In the genomic region with DNA sequence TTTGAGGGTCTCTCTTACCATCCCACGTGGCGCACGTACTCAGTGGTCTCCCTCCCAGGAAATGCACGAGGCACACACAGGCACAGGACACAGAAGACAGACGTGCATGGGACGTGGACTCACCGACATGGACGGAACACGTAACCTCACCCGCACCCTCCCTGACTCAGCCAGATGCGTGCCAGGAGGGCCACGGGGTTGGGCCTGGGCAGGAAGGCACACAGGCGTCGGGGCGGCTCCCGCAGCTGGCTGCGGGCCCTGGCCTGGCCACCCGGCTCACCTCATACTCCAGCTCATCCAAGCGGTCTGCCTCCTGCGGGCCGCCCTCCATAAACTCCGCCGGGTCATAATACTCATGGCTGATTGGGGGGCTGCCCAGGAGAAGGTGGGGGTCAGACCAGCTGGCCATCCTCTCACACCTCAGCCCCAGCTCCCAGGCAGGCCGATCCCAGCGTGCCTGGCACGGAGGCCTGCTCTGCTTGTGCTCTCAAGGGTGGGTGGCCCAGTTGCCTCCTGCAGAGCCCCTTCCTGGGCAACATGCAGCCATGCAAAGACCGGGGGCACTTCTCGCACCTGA, we compare ENCODE assay signal across 1 cellular context.
A peak's percentile ranks its signal among the peaks of the same experiment; 100 is the strongest.
TF ChIP-seq lines count a peak whose summit lies in the region.

No MANE protein-coding gene starts in this region.

TF ChIP-seq in HepG2, 621 proteins besides CTCF, POLR2A, EP300 and RAD21:
- TF ChIP-seq, protein P1, sequence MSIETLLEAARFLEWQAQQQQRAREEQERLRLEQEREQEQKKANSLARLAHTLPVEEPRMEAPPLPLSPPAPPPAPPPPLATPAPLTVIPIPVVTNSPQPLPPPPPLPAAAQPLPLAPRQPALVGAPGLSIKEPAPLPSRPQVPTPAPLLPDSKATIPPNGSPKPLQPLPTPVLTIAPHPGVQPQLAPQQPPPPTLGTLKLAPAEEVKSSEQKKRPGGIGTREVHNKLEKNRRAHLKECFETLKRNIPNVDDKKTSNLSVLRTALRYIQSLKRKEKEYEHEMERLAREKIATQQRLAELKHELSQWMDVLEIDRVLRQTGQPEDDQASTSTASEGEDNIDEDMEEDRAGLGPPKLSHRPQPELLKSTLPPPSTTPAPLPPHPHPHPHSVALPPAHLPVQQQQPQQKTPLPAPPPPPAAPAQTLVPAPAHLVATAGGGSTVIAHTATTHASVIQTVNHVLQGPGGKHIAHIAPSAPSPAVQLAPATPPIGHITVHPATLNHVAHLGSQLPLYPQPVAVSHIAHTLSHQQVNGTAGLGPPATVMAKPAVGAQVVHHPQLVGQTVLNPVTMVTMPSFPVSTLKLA (IDR thresholded peaks at IDR 0.05) = peak; percentile 37
- TF ChIP-seq PRMT3 (CRISPR knock-in tag; IDR thresholded peaks at IDR 0.05; ENCODE audit: borderline replicate concordance, low read depth) = no peak
- TF ChIP-seq RBM22 (optimal IDR thresholded peaks at IDR 0.05; ENCODE audit: low read length) = no peak
- TF ChIP-seq, protein P2, sequence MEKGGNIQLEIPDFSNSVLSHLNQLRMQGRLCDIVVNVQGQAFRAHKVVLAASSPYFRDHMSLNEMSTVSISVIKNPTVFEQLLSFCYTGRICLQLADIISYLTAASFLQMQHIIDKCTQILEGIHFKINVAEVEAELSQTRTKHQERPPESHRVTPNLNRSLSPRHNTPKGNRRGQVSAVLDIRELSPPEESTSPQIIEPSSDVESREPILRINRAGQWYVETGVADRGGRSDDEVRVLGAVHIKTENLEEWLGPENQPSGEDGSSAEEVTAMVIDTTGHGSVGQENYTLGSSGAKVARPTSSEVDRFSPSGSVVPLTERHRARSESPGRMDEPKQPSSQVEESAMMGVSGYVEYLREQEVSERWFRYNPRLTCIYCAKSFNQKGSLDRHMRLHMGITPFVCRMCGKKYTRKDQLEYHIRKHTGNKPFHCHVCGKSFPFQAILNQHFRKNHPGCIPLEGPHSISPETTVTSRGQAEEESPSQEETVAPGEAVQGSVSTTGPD (CRISPR knock-in tag; IDR thresholded peaks at IDR 0.05) = no peak
